ENCODE assay signal across 1 cellular context in genomic region chr17:29617481-29618271, GRCh38.
TF ChIP-seq lines count a peak whose summit lies in the region.

No MANE protein-coding gene starts in this region.

TF ChIP-seq in HepG2, 621 proteins besides CTCF, POLR2A, EP300 and RAD21 (continued from another document and continues in another):
- TF ChIP-seq ZBTB33 (CRISPR knock-in tag; IDR thresholded peaks at IDR 0.05) (peak; percentile 25; the same call in 1 of the 2 replicates), ZMYM4 (CRISPR knock-in tag; IDR thresholded peaks at IDR 0.05) (peak; percentile 60; the same call in 1 of the 2 replicates), ADNP (CRISPR knock-in tag; IDR thresholded peaks at IDR 0.05) (peak; percentile 46; the same call in 1 of the 2 replicates), MTERF4 (CRISPR knock-in tag; IDR thresholded peaks at IDR 0.05) (no peak), ARID4A (CRISPR knock-in tag; IDR thresholded peaks at IDR 0.05; ENCODE audit: borderline replicate concordance) (peak; percentile 23; the same call in 1 of the 2 replicates), ZNF770 (CRISPR knock-in tag; IDR thresholded peaks at IDR 0.05) (no peak), ZNF567 (CRISPR knock-in tag; IDR thresholded peaks at IDR 0.05; ENCODE audit: borderline replicate concordance) (0 out of 2 replicates have a peak, but pooled peaks have one; percentile 49), ZNF124 (CRISPR knock-in tag; IDR thresholded peaks at IDR 0.05) (0 out of 2 replicates have a peak, but pooled peaks have one; percentile 50), NR3C1 (CRISPR knock-in tag; IDR thresholded peaks at IDR 0.05) (no peak), SMAD3 (CRISPR knock-in tag; IDR thresholded peaks at IDR 0.05) (0 out of 2 replicates have a peak, but pooled peaks have one; percentile 18), HNF4A (CRISPR knock-in tag; IDR thresholded peaks at IDR 0.05) (no peak), ZFP91 (CRISPR knock-in tag; IDR thresholded peaks at IDR 0.05; ENCODE audit: borderline replicate concordance) (peak; percentile 58; the same call in 1 of the 2 replicates), NFIC (IDR thresholded peaks at IDR 0.05; ENCODE audit: low read length) (no peak), ZFP90 (CRISPR knock-in tag; IDR thresholded peaks at IDR 0.05; ENCODE audit: borderline replicate concordance) (no peak), ZNF20 (CRISPR knock-in tag; IDR thresholded peaks at IDR 0.05) (no peak), UBTF (CRISPR knock-in tag; IDR thresholded peaks at IDR 0.05) (peak; percentile 96), ZFP41 (CRISPR knock-in tag; IDR thresholded peaks at IDR 0.05; ENCODE audit: borderline replicate concordance) (0 out of 2 replicates have a peak, but pooled peaks have one; percentile 28), ZFY (CRISPR knock-in tag; IDR thresholded peaks at IDR 0.05) (peak; percentile 86), MYC (CRISPR knock-in tag; IDR thresholded peaks at IDR 0.05; ENCODE audit: borderline replicate concordance) (peak; percentile 46; the same call in 1 of the 2 replicates), TGIF2 (CRISPR knock-in tag; IDR thresholded peaks at IDR 0.05) (0 out of 2 replicates have a peak, but pooled peaks have one; percentile 19), ZNF558 (CRISPR knock-in tag; IDR thresholded peaks at IDR 0.05; ENCODE audit: borderline replicate concordance) (0 out of 2 replicates have a peak, but pooled peaks have one; percentile 41), HOXA5 (CRISPR knock-in tag; IDR thresholded peaks at IDR 0.05) (0 out of 2 replicates have a peak, but pooled peaks have one; percentile 41), ARID5B (CRISPR knock-in tag; IDR thresholded peaks at IDR 0.05) (0 out of 2 replicates have a peak, but pooled peaks have one; percentile 48), ETV6 (CRISPR knock-in tag; conservative IDR thresholded peaks at IDR 0.05) (0 out of 2 replicates have a peak, but pooled peaks have one; percentile 6), PREB (CRISPR knock-in tag; IDR thresholded peaks at IDR 0.05) (no peak), ZNF263 (CRISPR knock-in tag; IDR thresholded peaks at IDR 0.05) (no peak), SAP130 (CRISPR knock-in tag; IDR thresholded peaks at IDR 0.05; ENCODE audit: low read depth) (peak; percentile 56), SKI (IDR thresholded peaks at IDR 0.05; ENCODE audit: partially characterized antibody) (peak; percentile 19), ZNF781 (CRISPR knock-in tag; IDR thresholded peaks at IDR 0.05; ENCODE audit: borderline replicate concordance, not compliant biosample characterization) (peak; percentile 59), MATR3 (CRISPR knock-in tag; IDR thresholded peaks at IDR 0.05) (no peak), ZMYM2 (CRISPR knock-in tag; IDR thresholded peaks at IDR 0.05) (peak; percentile 97), ZNF343 (CRISPR knock-in tag; IDR thresholded peaks at IDR 0.05) (peak; percentile 29; the same call in 1 of the 2 replicates), NFYB (CRISPR knock-in tag; IDR thresholded peaks at IDR 0.05) (no peak; the same call in 1 of the 2 replicates), ZBTB10 (CRISPR knock-in tag; IDR thresholded peaks at IDR 0.05; ENCODE audit: borderline replicate concordance) (peak; percentile 74; the same call in 1 of the 2 replicates), SMAD1 (CRISPR knock-in tag; IDR thresholded peaks at IDR 0.05; ENCODE audit: borderline replicate concordance, low read depth) (0 out of 2 replicates have a peak, but pooled peaks have one; percentile 29), KDM3A (CRISPR knock-in tag; IDR thresholded peaks at IDR 0.05; ENCODE audit: low read depth) (peak; percentile 69)
